Comparison of ENCODE assay signal across 12 cellular contexts in the genomic region with DNA sequence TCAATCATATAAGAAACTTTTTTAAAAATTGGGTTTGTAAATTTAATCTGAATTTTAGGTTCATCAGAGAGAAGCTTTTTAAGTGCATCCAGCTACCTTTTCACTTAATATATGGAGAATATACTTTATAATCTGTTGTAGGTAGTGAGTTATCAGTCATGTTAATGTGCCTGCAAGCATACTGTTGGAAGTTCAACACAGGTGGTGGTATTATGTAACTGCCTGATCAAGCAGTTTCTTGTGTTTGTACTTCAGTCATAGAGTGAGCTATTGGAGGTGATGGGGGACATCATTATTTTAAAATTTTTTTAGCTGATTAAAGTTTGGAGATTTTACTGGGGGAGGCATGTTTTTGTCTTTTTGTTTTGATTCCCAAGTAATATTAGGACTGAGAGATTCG. TPM values are rescaled to one million over a fixed set of nuclear protein-coding genes. Genes with fewer than 3 reads are reported as not detected.
A peak's percentile ranks its signal among the peaks of the same experiment; 100 is the strongest.
DNase-seq lines count a peak whose midpoint lies in the region; ATAC-seq, FAIRE-seq and TF ChIP-seq lines count a peak whose summit lies in the region.
"Had no signal": no experiment of that assay in that cellular context is flagged by ENCODE, and none has a peak within 500 bp of the region (broad histone marks: within the 10 kb centered on the region; RNA-seq: fewer than 3 reads in every experiment).

No MANE protein-coding gene starts in this region.

- H3K27ac Mint-ChIP-seq in stimulated activated naive CD8-positive, alpha-beta T cell treated with anti-CD3 and anti-CD28 coated beads, Interleukin-15, Interleukin-2, amounts not matched to agents 100 ng/mL and 50 ng/mL, for 24 hours: peak overlapping the region; percentile 63
- H3K27ac Mint-ChIP-seq in stimulated activated naive CD8-positive, alpha-beta T cell treated with anti-CD3 and anti-CD28 coated beads, Interleukin-15, amount 100 ng/mL, for 72 hours: no peak overlapping the region
- H3K27ac Mint-ChIP-seq in activated naive CD8-positive, alpha-beta T cell: peak overlapping the region; percentile 8

- H3K9me3 ChIP-seq in kidney (ENCODE audit: control insufficient read depth in 1 of 2, low read length in 2 of 2) (no peaks in the 10 kb centered on the region), heart right ventricle (no peaks in the 10 kb centered on the region)
- H3K9me3 ChIP-seq: adrenal gland had no signal

- H3K36me3 ChIP-seq in kidney (ENCODE audit: control insufficient read depth in 1 of 2, insufficient read depth in 2 of 2, low read length in 2 of 2) (peaks cover 0 to 5% of the 10 kb centered on the region in 2 donors), H7 (replicated peaks; ENCODE audit: control insufficient read depth, insufficient read depth, low read length) (peaks cover 2% of the 10 kb centered on the region), heart right ventricle (peaks cover 0 to 47% (median 0%) of the 10 kb centered on the region in 9 donors)
- H3K36me3 ChIP-seq: adrenal gland had no signal

- no peak for TF ChIP-seq CTCF in kidney (IDR thresholded peaks at IDR 0.05; ENCODE audit: borderline replicate concordance, extremely low read depth, insufficient read depth)
- no peak for TF ChIP-seq CTCF in heart right ventricle (IDR thresholded peaks at IDR 0.05)

- peaks cover 91% of the 10 kb centered on the region for H3K4me1 Mint-ChIP-seq in stimulated activated naive CD8-positive, alpha-beta T cell treated with anti-CD3 and anti-CD28 coated beads, Interleukin-15, Interleukin-2, amounts not matched to agents 100 ng/mL and 50 ng/mL, for 24 hours (ENCODE audit: low read depth)
- peaks cover 77% of the 10 kb centered on the region for H3K4me1 Mint-ChIP-seq in stimulated activated naive CD8-positive, alpha-beta T cell treated with anti-CD3 and anti-CD28 coated beads, Interleukin-15, amount 100 ng/mL, for 72 hours
- peaks cover 84% of the 10 kb centered on the region for H3K4me1 Mint-ChIP-seq in activated naive CD8-positive, alpha-beta T cell (ENCODE audit: low read depth)

- no peak for ATAC-seq in stimulated activated naive CD8-positive, alpha-beta T cell treated with anti-CD3 and anti-CD28 coated beads, Interleukin-15, amount 100 ng/mL, for 72 hours
- no peak for ATAC-seq in heart right ventricle

- intact Hi-C loops in kidney (cut with DNase I): no loop called here
- intact Hi-C loops in heart right ventricle (cut with DNase I): no loop called here

- H3K4me1 ChIP-seq in kidney (ENCODE audit: control insufficient read depth in 1 of 2, insufficient read depth in 1 of 2, low read depth in 1 of 2, low read length in 2 of 2) (peaks cover 7 to 15% of the 10 kb centered on the region in 2 donors), heart right ventricle (peaks cover 5 to 81% (median 59%) of the 10 kb centered on the region in 9 donors)

- no peak overlapping the region for H3K9ac ChIP-seq in kidney (ENCODE audit: low read length in 2 of 2)

- no peak for FAIRE-seq in kidney (lab: Jason Lieb, UNC)

- H3K27me3 ChIP-seq in H7 (ENCODE audit: control insufficient read depth, insufficient read depth, low read length) (no peaks in the 10 kb centered on the region), heart right ventricle (no peaks in the 10 kb centered on the region)
- H3K27me3 ChIP-seq: adrenal gland had no signal

- no peak for DNase-seq in stimulated activated naive CD8-positive, alpha-beta T cell treated with anti-CD3 and anti-CD28 coated beads, Interleukin-15, amount 100 ng/mL, for 72 hours
- DNase-seq in kidney (no peak), H7 (no peak), heart right ventricle (no peak)
- DNase-seq in effector CD4-positive, alpha-beta T cell: no peak
- no peak for DNase-seq in effector CD8-positive, alpha-beta T cell (lab: John Stamatoyannopoulos, UW)
- DNase-seq: adrenal gland; stimulated activated CD4-positive, alpha-beta T cell treated with anti-CD3 and anti-CD28 coated beads, Interleukin-2, amount 100 ng/mL, for 24 hours had no signal

- peak overlapping the region; percentile 89 to 92 for H3K4me3 ChIP-seq in kidney (ENCODE audit: low read length in 2 of 2)
- H3K4me3 ChIP-seq in H7 (ENCODE audit: insufficient read depth, low read depth, low read length): no peak overlapping the region
- peak overlapping the region in 5 of 10 donors; percentile 85 to 96 (median 94) for H3K4me3 ChIP-seq in heart right ventricle

- WGBS in heart right ventricle, 2 donors: 79 to 85% methylated on average over 1 of the region's 1 CpG

- H3K27ac ChIP-seq in kidney (ENCODE audit: low read depth in 2 of 2, low read length in 2 of 2) (no peak overlapping the region), heart right ventricle (no peak overlapping the region)
- H3K27ac ChIP-seq: adrenal gland had no signal

- H3K27me3 Mint-ChIP-seq in stimulated activated naive CD8-positive, alpha-beta T cell treated with anti-CD3 and anti-CD28 coated beads, Interleukin-15, Interleukin-2, amounts not matched to agents 100 ng/mL and 50 ng/mL, for 24 hours: no peaks in the 10 kb centered on the region
- no peaks in the 10 kb centered on the region for H3K27me3 Mint-ChIP-seq in stimulated activated naive CD8-positive, alpha-beta T cell treated with anti-CD3 and anti-CD28 coated beads, Interleukin-15, amount 100 ng/mL, for 72 hours
- no peaks in the 10 kb centered on the region for H3K27me3 Mint-ChIP-seq in activated naive CD8-positive, alpha-beta T cell
- H3K27me3 Mint-ChIP-seq: memory B cell had no signal

- H3K4me3 Mint-ChIP-seq in stimulated activated naive CD8-positive, alpha-beta T cell treated with anti-CD3 and anti-CD28 coated beads, Interleukin-15, Interleukin-2, amounts not matched to agents 100 ng/mL and 50 ng/mL, for 24 hours: peak overlapping the region; percentile 100
- peak overlapping the region in 1 of 2 donors; percentile 92 for H3K4me3 Mint-ChIP-seq in stimulated activated naive CD8-positive, alpha-beta T cell treated with anti-CD3 and anti-CD28 coated beads, Interleukin-15, amount 100 ng/mL, for 72 hours
- peak overlapping the region; percentile 99 for H3K4me3 Mint-ChIP-seq in activated naive CD8-positive, alpha-beta T cell

- peaks cover 55% of the 10 kb centered on the region for H3K36me3 Mint-ChIP-seq in stimulated activated naive CD8-positive, alpha-beta T cell treated with anti-CD3 and anti-CD28 coated beads, Interleukin-15, Interleukin-2, amounts not matched to agents 100 ng/mL and 50 ng/mL, for 24 hours (ENCODE audit: low read depth)
- peaks cover 17% of the 10 kb centered on the region for H3K36me3 Mint-ChIP-seq in activated naive CD8-positive, alpha-beta T cell

- no peaks in the 10 kb centered on the region for H3K9me3 Mint-ChIP-seq in stimulated activated naive CD8-positive, alpha-beta T cell treated with anti-CD3 and anti-CD28 coated beads, Interleukin-15, Interleukin-2, amounts not matched to agents 100 ng/mL and 50 ng/mL, for 24 hours
- no peaks in the 10 kb centered on the region for H3K9me3 Mint-ChIP-seq in stimulated activated naive CD8-positive, alpha-beta T cell treated with anti-CD3 and anti-CD28 coated beads, Interleukin-15, amount 100 ng/mL, for 72 hours
- no peaks in the 10 kb centered on the region for H3K9me3 Mint-ChIP-seq in activated naive CD8-positive, alpha-beta T cell (ENCODE audit: low read depth)
- H3K9me3 Mint-ChIP-seq: CD14-positive monocyte, memory B cell had no signal

RNA-seq across cellular contexts. Expression of a gene that starts 2.5 kb away (rescaled TPM):
- total RNA-seq in kidney (31.6 TPM), heart right ventricle (10 to 100 TPM; 11.8 to 21.1 (median 14.3) TPM)
- polyA plus RNA-seq in kidney (ENCODE audit: insufficient read depth, low read depth, low replicate concordance) (7.4 TPM), heart right ventricle (1 to 10 TPM; 4.7 to 6.4 TPM)
- 27.4 and 38.2 TPM in 2 replicates for total RNA-seq in H7 (2014; rRNA removed; shearing (Covaris generic))

Comparison
In these comparisons a context has a peak if more than half of its experiments do, and no peak if none do; other contexts are left out.
1. H3K27ac Mint-ChIP-seq: peak in stimulated activated naive CD8-positive, alpha-beta T cell treated with anti-CD3 and anti-CD28 coated beads, Interleukin-15, Interleukin-2, amounts not matched to agents 100 ng/mL and 50 ng/mL, for 24 hours (single experiment) and activated naive CD8-positive, alpha-beta T cell (single experiment); none in stimulated activated naive CD8-positive, alpha-beta T cell treated with anti-CD3 and anti-CD28 coated beads, Interleukin-15, amount 100 ng/mL, for 72 hours (0 of 2).